15 cellular contexts compared by ENCODE assay signal in genomic region chr14:86357119-86357518, GRCh38.
A peak's percentile ranks its signal among the peaks of the same experiment; 100 is the strongest.
DNase-seq lines count a peak whose midpoint lies in the region; ATAC-seq and TF ChIP-seq lines count a peak whose summit lies in the region.
"Had no signal": no experiment of that assay in that cellular context is flagged by ENCODE, and none has a peak within 500 bp of the region (broad histone marks: within the 10 kb centered on the region; RNA-seq: fewer than 3 reads in every experiment).

No MANE protein-coding gene starts in this region.

- CTCF ChIA-PET in SK-N-SH (lab: Yijun Ruan, JAX) (no interaction called here), PC-9 (lab: Charles Lee) (no interaction called here)

- no TSS peak for BruUV-seq in PC-9 (replicated peaks; lab: Mats Ljungman, UMichigan)

- no peaks in the 10 kb centered on the region for H3K36me3 ChIP-seq in SK-N-SH (replicated peaks in 1 of 2; ENCODE audit: control insufficient read depth in 1 of 2, insufficient read depth in 2 of 2, low read length in 1 of 2)
- no peaks in the 10 kb centered on the region for H3K36me3 ChIP-seq in Loucy (ENCODE audit: insufficient read depth, low read length)
- no peaks in the 10 kb centered on the region for H3K36me3 ChIP-seq in RWPE2 (ENCODE audit: low read depth)
- H3K36me3 ChIP-seq in ascending aorta: no peaks in the 10 kb centered on the region
- no peaks in the 10 kb centered on the region for H3K36me3 ChIP-seq in PC-9 (ENCODE audit: low read depth)
- H3K36me3 ChIP-seq: BLaER1 had no signal

- no peak for ATAC-seq in SK-N-SH treated with all-trans-retinoic acid at 6 μM for 48 hours
- peak; percentile 33; the same call in 1 of the 3 replicates for ATAC-seq in RWPE2 (ENCODE audit: low read depth)
- ATAC-seq: HCT116 had no signal

- in situ Hi-C loops in KBM-7 (cut with MboI; ENCODE audit: low pct_unique_long_range_greater_than_20kb, low sequenced_read_pairs): no loop called here

- H3K79me2 ChIP-seq in SK-N-SH (ENCODE audit: insufficient read depth): no peaks in the 10 kb centered on the region
- no peaks in the 10 kb centered on the region for H3K79me2 ChIP-seq in Loucy (ENCODE audit: insufficient read depth, low read length)
- no peaks in the 10 kb centered on the region for H3K79me2 ChIP-seq in PC-9 (ENCODE audit: low read depth)

- H3F3A ChIP-seq in SK-N-SH (replicated peaks; ENCODE audit: insufficient read depth) (no peaks in the 10 kb centered on the region), Loucy (ENCODE audit: low read depth) (no peaks in the 10 kb centered on the region), PC-9 (ENCODE audit: insufficient read depth, low read depth) (no peaks in the 10 kb centered on the region)

- H3K27ac ChIP-seq in SK-N-SH (ENCODE audit: low read depth in 2 of 2, low read length in 1 of 2): no peak overlapping the region
- no peak overlapping the region for H3K27ac ChIP-seq in RWPE2 (ENCODE audit: poor library complexity, severe bottlenecking)
- H3K27ac ChIP-seq in ascending aorta: no peak overlapping the region
- no peak overlapping the region for H3K27ac ChIP-seq in PC-9
- H3K27ac ChIP-seq: BLaER1, HL-60 had no signal

- no peaks in the 10 kb centered on the region for H4K20me1 ChIP-seq in SK-N-SH (ENCODE audit: insufficient read depth)
- H4K20me1 ChIP-seq in Loucy (ENCODE audit: insufficient read depth, low read length, poor library complexity, severe bottlenecking): no peaks in the 10 kb centered on the region
- no peaks in the 10 kb centered on the region for H4K20me1 ChIP-seq in PC-9 (ENCODE audit: insufficient read depth)
- H4K20me1 ChIP-seq: BLaER1 had no signal

- DNase-seq in SK-N-SH (no peak), RWPE2 (ENCODE audit: low spot score) (no peak), ascending aorta (ENCODE audit: low spot score in 2 of 2) (no peak), KBM-7 (no peak), PC-9 (no peak)
- DNase-seq: Calu3; CD4-positive, alpha-beta memory T cell; GDM1; HFFc6 had no signal

- H3K4me2 ChIP-seq in SK-N-SH: no peak overlapping the region
- H3K4me2 ChIP-seq in Loucy (ENCODE audit: low read depth, low read length, poor library complexity, severe bottlenecking): peak overlapping the region; percentile 10
- no peak overlapping the region for H3K4me2 ChIP-seq in PC-9
- H3K4me2 ChIP-seq: BLaER1, GM23338 had no signal

- H2AFZ ChIP-seq in SK-N-SH (ENCODE audit: low read depth) (0 out of 2 replicates have a peak overlapping the region, but pooled peaks have one; percentile 2), Loucy (ENCODE audit: low read length) (no peak overlapping the region), PC-9 (no peak overlapping the region)
- H2AFZ ChIP-seq: GM23338 had no signal

- peaks cover 0 to 9% of the 10 kb centered on the region in 2 experiments; a peak in 1 of 4 replicates for H3K4me1 ChIP-seq in SK-N-SH (ENCODE audit: control insufficient read depth in 1 of 2, insufficient read depth in 2 of 2, low read depth in 1 of 2, low read length in 1 of 2)
- H3K4me1 ChIP-seq in Loucy (ENCODE audit: insufficient read depth, low read length, poor library complexity, severe bottlenecking): peaks cover 32% of the 10 kb centered on the region
- H3K4me1 ChIP-seq in RWPE2 (ENCODE audit: insufficient read depth, poor library complexity, severe bottlenecking): no peaks in the 10 kb centered on the region
- no peaks in the 10 kb centered on the region for H3K4me1 ChIP-seq in ascending aorta
- no peaks in the 10 kb centered on the region for H3K4me1 ChIP-seq in PC-9 (replicated peaks; ENCODE audit: insufficient read depth)

- no peaks in the 10 kb centered on the region for H3K9me2 ChIP-seq in SK-N-SH
- no peaks in the 10 kb centered on the region for H3K9me2 ChIP-seq in Loucy (replicated peaks; ENCODE audit: low read depth, low read length)
- no peaks in the 10 kb centered on the region for H3K9me2 ChIP-seq in PC-9 (ENCODE audit: insufficient read depth)

- WGBS in SK-N-SH (ENCODE audit: low lambda C conversion rate): 11% methylated on average over 3 of the region's 3 CpGs

- H3K4me3 ChIP-seq in SK-N-SH (ENCODE audit: low read depth in 2 of 2, low read length in 1 of 2) (0 out of 4 replicates have a peak overlapping the region, but pooled peaks of 1 of the 2 experiments have one; percentile 11), Loucy (ENCODE audit: low read length, poor library complexity, severe bottlenecking) (no peak overlapping the region), RWPE2 (ENCODE audit: severe bottlenecking) (no peak overlapping the region), ascending aorta (no peak overlapping the region), PC-9 (no peak overlapping the region)
- H3K4me3 ChIP-seq: BLaER1, GM23338 had no signal

- TF ChIP-seq EP300 in SK-N-SH (IDR thresholded peaks at IDR 0.05; ENCODE audit: borderline replicate concordance in 1 of 2, low read depth in 1 of 2, low read length in 1 of 2): no peak

- H3K9ac ChIP-seq in SK-N-SH: no peak overlapping the region
- H3K9ac ChIP-seq in Loucy (ENCODE audit: low read depth, low read length, poor library complexity, severe bottlenecking): no peak overlapping the region
- H3K9ac ChIP-seq: BLaER1 had no signal

- no peaks in the 10 kb centered on the region for H3K27me3 ChIP-seq in SK-N-SH (ENCODE audit: insufficient read depth)
- no peaks in the 10 kb centered on the region for H3K27me3 ChIP-seq in Loucy (ENCODE audit: insufficient read depth, low read length, poor library complexity, severe bottlenecking)
- peaks cover 9% of the 10 kb centered on the region for H3K27me3 ChIP-seq in RWPE2 (ENCODE audit: insufficient read depth, poor library complexity, severe bottlenecking)
- no peaks in the 10 kb centered on the region for H3K27me3 ChIP-seq in ascending aorta
- no peaks in the 10 kb centered on the region for H3K27me3 ChIP-seq in PC-9 (ENCODE audit: insufficient read depth, low read depth)
- H3K27me3 ChIP-seq: BLaER1 had no signal

- no peak for TF ChIP-seq CTCF in SK-N-SH (IDR thresholded peaks at IDR 0.05)
- no peak for TF ChIP-seq CTCF in Loucy (conservative IDR thresholded peaks at IDR 0.05; ENCODE audit: low read length)
- TF ChIP-seq CTCF in RWPE2 (IDR thresholded peaks at IDR 0.05; ENCODE audit: poor library complexity, severe bottlenecking): no peak
- TF ChIP-seq CTCF in ascending aorta (IDR thresholded peaks at IDR 0.05): no peak
- TF ChIP-seq CTCF in PC-9 (conservative IDR thresholded peaks at IDR 0.05): no peak

- POLR2A ChIA-PET in SK-N-SH (lab: Yijun Ruan, JAX): no interaction called here
- POLR2A ChIA-PET in PC-9 (lab: Charles Lee; ENCODE audit: unreplicated experiment): no interaction called here

- no peak for TF ChIP-seq RAD21 in SK-N-SH (IDR thresholded peaks at IDR 0.05; ENCODE audit: low read length)

- H3K9me3 ChIP-seq in SK-N-SH (no peaks in the 10 kb centered on the region), Loucy (ENCODE audit: insufficient read depth, low read depth, low read length) (no peaks in the 10 kb centered on the region), RWPE2 (ENCODE audit: severe bottlenecking) (no peaks in the 10 kb centered on the region), ascending aorta (no peaks in the 10 kb centered on the region), PC-9 (ENCODE audit: insufficient read depth, low read depth) (no peaks in the 10 kb centered on the region)
- H3K9me3 ChIP-seq: BLaER1 had no signal

- intact Hi-C loops in ascending aorta (cut with DNase I) (no loop called here), PC-9 (cut with micrococcal nuclease; ENCODE audit: unreplicated experiment) (no loop called here)

TF ChIP-seq in SK-N-SH, 30 proteins besides CTCF, POLR2A, EP300 and RAD21:
- TF ChIP-seq USF1 (IDR thresholded peaks at IDR 0.05; ENCODE audit: borderline replicate concordance, low read depth) (no peak), MAX (IDR thresholded peaks at IDR 0.05; ENCODE audit: low read depth) (no peak), NFIC (IDR thresholded peaks at IDR 0.05; ENCODE audit: borderline replicate concordance) (no peak), MXI1 (IDR thresholded peaks at IDR 0.05; ENCODE audit: low read depth, low read length) (no peak), CHD2 (IDR thresholded peaks at IDR 0.05; ENCODE audit: low read length, partially characterized antibody) (no peak), MEF2A (IDR thresholded peaks at IDR 0.05; ENCODE audit: borderline replicate concordance, low read depth) (no peak), RFX5 (IDR thresholded peaks at IDR 0.05; ENCODE audit: low read length) (no peak)

TF ChIP-seq in SK-N-SH treated with all-trans-retinoic acid at 6 μM for 48 hours, 23 proteins besides CTCF, POLR2A, EP300 and RAD21:
- no peak for TF ChIP-seq GLIS3 (CRISPR knock-in tag; IDR thresholded peaks at IDR 0.05)
- no peak for TF ChIP-seq ZFP30 (CRISPR knock-in tag; IDR thresholded peaks at IDR 0.05)
- TF ChIP-seq CSRNP3 (CRISPR knock-in tag; IDR thresholded peaks at IDR 0.05): no peak
- no peak for TF ChIP-seq POU6F1 (CRISPR knock-in tag; IDR thresholded peaks at IDR 0.05; ENCODE audit: borderline replicate concordance, low read depth)
- no peak for TF ChIP-seq ZC3H10 (CRISPR knock-in tag; IDR thresholded peaks at IDR 0.05)
- TF ChIP-seq ESRRG (CRISPR knock-in tag; IDR thresholded peaks at IDR 0.05): no peak
